Comparison of ENCODE assay signal across 1 cellular context in the genomic region with DNA sequence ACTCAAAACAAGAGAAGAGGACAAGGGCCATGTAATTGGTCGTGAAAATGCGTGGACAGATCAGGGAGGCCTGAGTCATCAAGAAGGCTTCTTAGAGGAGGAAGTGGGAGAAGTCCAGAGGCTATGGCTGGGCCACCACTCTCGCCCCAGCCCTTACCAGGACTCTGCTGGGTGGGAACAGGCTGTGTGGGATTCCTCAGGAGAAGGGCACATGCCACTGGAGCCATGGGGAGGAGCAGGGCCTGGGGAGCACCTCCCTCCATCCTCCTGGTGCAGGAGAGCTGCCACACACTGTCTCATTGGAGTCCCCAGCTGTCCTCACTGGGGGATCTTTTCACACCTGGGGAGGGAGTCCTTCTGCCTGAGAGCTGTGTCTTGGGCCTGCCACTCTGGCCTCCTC.
TF ChIP-seq lines count a peak whose summit lies in the region.

No MANE protein-coding gene starts in this region.

TF ChIP-seq in HepG2, 621 proteins besides CTCF, POLR2A, EP300 and RAD21:
- no peak for TF ChIP-seq HDAC2 (CRISPR knock-in tag; IDR thresholded peaks at IDR 0.05)
- peak; percentile 85 for TF ChIP-seq ZNF263 (CRISPR knock-in tag; IDR thresholded peaks at IDR 0.05)
